Comparison of ENCODE assay signal across 15 cellular contexts in genomic region chr10:79060641-79061255, GRCh38. TPM values are rescaled to one million over a fixed set of nuclear protein-coding genes. Genes with fewer than 3 reads are reported as not detected.
A peak's percentile ranks its signal among the peaks of the same experiment; 100 is the strongest.
DNase-seq lines count a peak whose midpoint lies in the region; ATAC-seq and TF ChIP-seq lines count a peak whose summit lies in the region.
"Had no signal": no experiment of that assay in that cellular context is flagged by ENCODE, and none has a peak within 500 bp of the region (broad histone marks: within the 10 kb centered on the region; RNA-seq: fewer than 3 reads in every experiment).

No MANE protein-coding gene starts in this region.

- TF ChIP-seq CTCF in glutamatergic neuron (IDR thresholded peaks at IDR 0.05; ENCODE audit: partially characterized antibody, unreplicated experiment) = no peak
- no peak for TF ChIP-seq CTCF in suprapubic skin (IDR thresholded peaks at IDR 0.05)
- TF ChIP-seq CTCF in H9 (conservative IDR thresholded peaks at IDR 0.05) = no peak

- H3K14ac ChIP-seq in neuronal stem cell (ENCODE audit: low read length) (no peak overlapping the region), H9 (ENCODE audit: insufficient read depth, low read length) (no peak overlapping the region)

- no peak overlapping the region for H2BK5ac ChIP-seq in neuronal stem cell (ENCODE audit: low read length)
- H2BK5ac ChIP-seq in H9 (ENCODE audit: insufficient read length, low read length) = no peak overlapping the region

- H3K4ac ChIP-seq in neuronal stem cell (ENCODE audit: low read length) = no peak overlapping the region
- H3K4ac ChIP-seq in H9 (ENCODE audit: low read depth, low read length) = no peak overlapping the region

- H2BK20ac ChIP-seq in H9 (ENCODE audit: low read depth, low read length, poor library complexity, severe bottlenecking) = no peak overlapping the region

- H4K91ac ChIP-seq in neuronal stem cell (ENCODE audit: low read depth, low read length, poor library complexity) (no peak overlapping the region), H9 (ENCODE audit: insufficient read length, low read depth, low read length) (no peak overlapping the region)

- no peak overlapping the region for H3K9ac ChIP-seq in neuronal stem cell (ENCODE audit: low read depth, low read length, poor library complexity)
- no peak overlapping the region for H3K9ac ChIP-seq in H9 (ENCODE audit: extremely low read depth, insufficient read length, low read length)

- H4K5ac ChIP-seq in H9 (ENCODE audit: insufficient read length, low read depth, low read length) = no peak overlapping the region

- H2AK5ac ChIP-seq in neuronal stem cell (ENCODE audit: low read depth, low read length) = peak overlapping the region; percentile 5
- H2AK5ac ChIP-seq in H9 (ENCODE audit: insufficient read length, low read length) = no peak overlapping the region

- H3K36me3 Mint-ChIP-seq in activated T-helper 17 cell treated with anti-CD3 and anti-CD28 coated beads, Interleukin-2, amount 50 U/mL, for 72 hours (ENCODE audit: low read depth) = no peaks in the 10 kb centered on the region
- H3K36me3 Mint-ChIP-seq in glutamatergic neuron (ENCODE audit: unreplicated experiment) (no peaks in the 10 kb centered on the region), H9 (ENCODE audit: insufficient read depth in 1 of 3, low read depth in 3 of 3) (no peaks in the 10 kb centered on the region)
- H3K36me3 Mint-ChIP-seq: CD4-positive, alpha-beta memory T cell had no signal

- peaks cover 9 to 13% of the 10 kb centered on the region in 2 donors for H3K4me1 ChIP-seq in neuronal stem cell (ENCODE audit: control insufficient read depth in 2 of 2, insufficient read depth in 1 of 2, low read depth in 1 of 2, low read length in 2 of 2)
- H3K4me1 ChIP-seq in suprapubic skin = peaks cover 4% of the 10 kb centered on the region
- peaks cover 10% of the 10 kb centered on the region; the same call in 1 of the 2 replicates for H3K4me1 ChIP-seq in H9 (ENCODE audit: insufficient read depth, low read length)

- no peak for ATAC-seq in activated T-helper 17 cell treated with anti-CD3 and anti-CD28 coated beads, Interleukin-2, amount 50 U/mL, for 72 hours (replicated peaks)
- ATAC-seq in GM18517 (IDR thresholded peaks at IDR 0.05; ENCODE audit: unreplicated experiment) = no peak

- H3K4me2 ChIP-seq in neuronal stem cell (ENCODE audit: insufficient read depth, low read length, poor library complexity, severe bottlenecking) (no peak overlapping the region), H9 (ENCODE audit: insufficient read depth, insufficient read length, low read length) (no peak overlapping the region)

- H2BK12ac ChIP-seq in neuronal stem cell (ENCODE audit: low read length) = no peak overlapping the region
- no peak overlapping the region for H2BK12ac ChIP-seq in H9 (ENCODE audit: insufficient read length, low read depth, low read length)

- H3K36me3 ChIP-seq in neuronal stem cell (replicated peaks in 1 of 2; ENCODE audit: control insufficient read depth in 2 of 2, insufficient read depth in 2 of 2, low read length in 2 of 2) = no peaks in the 10 kb centered on the region
- no peaks in the 10 kb centered on the region for H3K36me3 ChIP-seq in suprapubic skin

- H2BK120ac ChIP-seq in neuronal stem cell (ENCODE audit: low read depth, low read length) = no peak overlapping the region
- H2BK120ac ChIP-seq in H9 (ENCODE audit: low read depth, low read length, poor library complexity, severe bottlenecking) = no peak overlapping the region

- H3K56ac ChIP-seq in H9 (ENCODE audit: insufficient read length, low read depth, low read length) = no peak overlapping the region

- H3K4me3 ChIP-seq in neuronal stem cell (ENCODE audit: low read length in 2 of 2) (no peak overlapping the region), suprapubic skin (no peak overlapping the region)

- no CpG with 5 or more reads among the region's 7 CpGs for WGBS in neuronal stem cell (ENCODE audit: extremely low coverage in 2 of 2, insufficient read length in 2 of 2, insufficient replicate concordance in 1 of 2), 2 donors
- WGBS in suprapubic skin = 83% methylated on average over 7 of the region's 7 CpGs
- no CpG with 5 or more reads among the region's 7 CpGs for WGBS in H9 (ENCODE audit: extremely low coverage, insufficient read length, low lambda C conversion rate)

- H3K27ac Mint-ChIP-seq in activated T-helper 17 cell treated with anti-CD3 and anti-CD28 coated beads, Interleukin-2, amount 50 U/mL, for 72 hours = peak overlapping the region; percentile 21
- H3K27ac Mint-ChIP-seq in glutamatergic neuron (ENCODE audit: unreplicated experiment) (no peak overlapping the region), H9 (no peak overlapping the region)
- H3K27ac Mint-ChIP-seq: activated T-helper 2 cell treated with anti-CD3 and anti-CD28 coated beads, Interferon-gamma antibody, Interleukin-2, Interleukin-4, amounts not matched to agents 10 μg/mL and 5 μg/mL and 100 μg/mL, durations not matched to agents 14 hours and 24 hours and 36 hours had no signal

- DNase-seq in glutamatergic neuron = peak; percentile 1
- DNase-seq in neuronal stem cell (ENCODE audit: low spot score) = no peak
- peak; percentile 42 to 57 for DNase-seq in suprapubic skin (ENCODE audit: low spot score in 2 of 2)
- no peak for DNase-seq in NCI-H1417 treated with DMSO at 0.1 percent for 48 hours (lab: John Stamatoyannopoulos, UW)
- DNase-seq in H9 = no peak
- DNase-seq: CD4-positive, alpha-beta memory T cell; foreskin melanocyte; GDM1; NCI-H1436 treated with DMSO at 0.1 percent for 48 hours; NCI-H526 treated with DMSO at 0.1 percent for 48 hours; SHP77 had no signal

- H3K4me3 Mint-ChIP-seq in activated T-helper 17 cell treated with anti-CD3 and anti-CD28 coated beads, Interleukin-2, amount 50 U/mL, for 72 hours = no peak overlapping the region
- H3K4me3 Mint-ChIP-seq in glutamatergic neuron (ENCODE audit: unreplicated experiment) (no peak overlapping the region), H9 (no peak overlapping the region)
- H3K4me3 Mint-ChIP-seq: CD4-positive, alpha-beta memory T cell had no signal

- H3T11ph ChIP-seq in H9 (ENCODE audit: low read length) = no peak overlapping the region

- H3K9me3 ChIP-seq in neuronal stem cell (replicated peaks in 1 of 2; ENCODE audit: control insufficient read depth in 2 of 2, insufficient read depth in 1 of 2, low read depth in 1 of 2, low read length in 2 of 2) (no peaks in the 10 kb centered on the region), suprapubic skin (no peaks in the 10 kb centered on the region), H9 (ENCODE audit: control insufficient read depth, low read depth, low read length) (no peaks in the 10 kb centered on the region)

- no peaks in the 10 kb centered on the region for H4K20me1 ChIP-seq in H9 (ENCODE audit: control insufficient read depth, insufficient read depth, insufficient read length)

- H3K4me1 Mint-ChIP-seq in activated T-helper 17 cell treated with anti-CD3 and anti-CD28 coated beads, Interleukin-2, amount 50 U/mL, for 72 hours = peaks cover 23% of the 10 kb centered on the region
- peaks cover 5% of the 10 kb centered on the region for H3K4me1 Mint-ChIP-seq in glutamatergic neuron (ENCODE audit: low read depth, unreplicated experiment)
- H3K4me1 Mint-ChIP-seq in H9 = peaks cover 20 to 31% of the 10 kb centered on the region in 2 experiments

- H3K27ac ChIP-seq in neuronal stem cell (replicated peaks; ENCODE audit: low read length) (no peak overlapping the region), suprapubic skin (no peak overlapping the region), H9 (ENCODE audit: insufficient read length, low read depth, low read length) (no peak overlapping the region)

- no peaks in the 10 kb centered on the region for H3K27me3 Mint-ChIP-seq in activated T-helper 17 cell treated with anti-CD3 and anti-CD28 coated beads, Interleukin-2, amount 50 U/mL, for 72 hours
- H3K27me3 Mint-ChIP-seq in glutamatergic neuron (ENCODE audit: unreplicated experiment) (no peaks in the 10 kb centered on the region), H9 (ENCODE audit: low read depth) (peaks cover 58% of the 10 kb centered on the region)
- H3K27me3 Mint-ChIP-seq: CD4-positive, alpha-beta memory T cell had no signal

- H3K27me3 ChIP-seq in neuronal stem cell (ENCODE audit: control insufficient read depth in 3 of 3, insufficient read depth in 3 of 3, low read depth in 1 of 3, low read length in 3 of 3) (no peaks in the 10 kb centered on the region), suprapubic skin (no peaks in the 10 kb centered on the region), H9 (ENCODE audit: insufficient read depth, low read length) (no peaks in the 10 kb centered on the region; the same call in 1 of the 2 replicates)

- no peak overlapping the region for H4K8ac ChIP-seq in neuronal stem cell (ENCODE audit: low read depth, low read length)
- no peak overlapping the region for H4K8ac ChIP-seq in H9 (replicated peaks; ENCODE audit: insufficient read length, low read depth, low read length)

- H3K18ac ChIP-seq in neuronal stem cell (ENCODE audit: low read length) = no peak overlapping the region
- H3K18ac ChIP-seq in H9 (ENCODE audit: insufficient read length, low read depth, low read length) = no peak overlapping the region

- H3K9me3 Mint-ChIP-seq in activated T-helper 17 cell treated with anti-CD3 and anti-CD28 coated beads, Interleukin-2, amount 50 U/mL, for 72 hours = no peaks in the 10 kb centered on the region
- peaks cover 6% of the 10 kb centered on the region for H3K9me3 Mint-ChIP-seq in glutamatergic neuron (ENCODE audit: unreplicated experiment)
- H3K9me3 Mint-ChIP-seq in H9 = no peaks in the 10 kb centered on the region; a peak in 2 of 5 replicates
- H3K9me3 Mint-ChIP-seq: activated T-helper 2 cell treated with anti-CD3 and anti-CD28 coated beads, Interferon-gamma antibody, Interleukin-2, Interleukin-4, amounts not matched to agents 10 μg/mL and 5 μg/mL and 100 μg/mL, durations not matched to agents 14 hours and 24 hours and 36 hours; CD4-positive, alpha-beta memory T cell; neural crest cell had no signal

- H2BK15ac ChIP-seq in neuronal stem cell (ENCODE audit: low read length) (no peak overlapping the region), H9 (ENCODE audit: low read depth, low read length) (no peak overlapping the region)

- H3K79me1 ChIP-seq in neuronal stem cell (ENCODE audit: low read depth, low read length) (no peaks in the 10 kb centered on the region), H9 (ENCODE audit: insufficient read depth, low read depth, low read length, poor library complexity, severe bottlenecking) (no peaks in the 10 kb centered on the region)

- TF ChIP-seq EP300 in suprapubic skin (IDR thresholded peaks at IDR 0.05) = no peak

- H3K79me2 ChIP-seq in H9 (ENCODE audit: insufficient read depth, low read length) = no peaks in the 10 kb centered on the region

- no peak for TF ChIP-seq POLR2A in suprapubic skin (IDR thresholded peaks at IDR 0.05)

- H3K23me2 ChIP-seq in H9 (ENCODE audit: insufficient read length, low read depth, low read length, poor library complexity, severe bottlenecking) = no peaks in the 10 kb centered on the region

- H3K23ac ChIP-seq in neuronal stem cell (ENCODE audit: low read depth, low read length, poor library complexity) = no peak overlapping the region
- no peak overlapping the region for H3K23ac ChIP-seq in H9 (ENCODE audit: insufficient read length, low read depth, low read length)

- H2AFZ ChIP-seq in neuronal stem cell (ENCODE audit: low read length) (no peak overlapping the region), H9 (ENCODE audit: low read length) (no peak overlapping the region)

RNA-seq across cellular contexts. Expression of gene ZMIZ1, which starts 8.0 kb away (rescaled TPM):
- total RNA-seq in activated T-helper 17 cell treated with anti-CD3 and anti-CD28 coated beads, Interleukin-2, amount 50 U/mL, for 72 hours = 10 to 100 TPM; 32.9 to 82.6 TPM
- total RNA-seq in glutamatergic neuron (ENCODE audit: unreplicated experiment) (230 TPM), suprapubic skin (100 to 1,000 TPM in 1 of 4 donors, 10 to 100 TPM in 3; 71.9 to 104 (median 79.5) TPM), H9 (2021) (31.8 and 36.9 TPM in 2 replicates)
- 21.6 TPM for polyA plus RNA-seq in neuronal stem cell (2013, experiment 1 of 2)
- 24.3 TPM for polyA plus RNA-seq in neuronal stem cell (2013, experiment 2 of 2)

Comparison
In these comparisons a context has a peak if more than half of its experiments do, and no peak if none do; other contexts are left out.
1. DNase-seq: peak in glutamatergic neuron (single experiment) and suprapubic skin (2 of 2); none in neuronal stem cell (single experiment), NCI-H1417 treated with DMSO at 0.1 percent for 48 hours (single experiment) and H9 (single experiment).